ENCODE assay signal across 8 cellular contexts in genomic region chr2:86037141-86037794, GRCh38.
A peak's percentile ranks its signal among the peaks of the same experiment; 100 is the strongest.
DNase-seq lines count a peak whose midpoint lies in the region; ATAC-seq, FAIRE-seq and TF ChIP-seq lines count a peak whose summit lies in the region.

No MANE protein-coding gene starts in this region.

- no peak overlapping the region for H3K18ac ChIP-seq in neuronal stem cell (ENCODE audit: low read length)

- H3K4me1 Mint-ChIP-seq in WTC11, result peaks cover 13% of the 10 kb centered on the region

- intact Hi-C loops in vagina (cut with DNase I), result no loop called here

- CTCF ChIA-PET in WTC11 (lab: Charles Lee), result interaction anchor here (0.6 to 2.6 kb wide), 6 partner anchors 15 to 331 kb away, joined by 3 to 36 read pairs (median 6); partner anchors contain the start of gene ST3GAL5

- TF ChIP-seq POLR2A in vagina (IDR thresholded peaks at IDR 0.05) (no peak), H54 (IDR thresholded peaks at IDR 0.05; ENCODE audit: low read depth, low read length) (no peak)

- H3K4ac ChIP-seq in neuronal stem cell (ENCODE audit: low read length), result no peak overlapping the region

- H3K9me3 Mint-ChIP-seq in WTC11, result no peaks in the 10 kb centered on the region

- no peak overlapping the region for H2BK12ac ChIP-seq in neuronal stem cell (ENCODE audit: low read length)

- H2BK15ac ChIP-seq in neuronal stem cell (ENCODE audit: low read length), result no peak overlapping the region

- FAIRE-seq in H54 (lab: Jason Lieb, UNC), result no peak

- H3K4me3 Mint-ChIP-seq in WTC11, result no peak overlapping the region

- H3K27ac ChIP-seq in esophagus (ENCODE audit: low read depth in 2 of 2, low read length in 1 of 2) (peak overlapping the region; percentile 72 to 94), neuronal stem cell (replicated peaks; ENCODE audit: low read length) (no peak overlapping the region), vagina (peak overlapping the region; percentile 88)

- no peaks in the 10 kb centered on the region for H3K9me3 ChIP-seq in esophagus (ENCODE audit: control insufficient read depth in 2 of 2, insufficient read depth in 1 of 2, low read depth in 1 of 2, low read length in 1 of 2)
- H3K9me3 ChIP-seq in neuronal stem cell (replicated peaks in 1 of 2; ENCODE audit: control insufficient read depth in 2 of 2, insufficient read depth in 1 of 2, low read depth in 1 of 2, low read length in 2 of 2), result no peaks in the 10 kb centered on the region
- H3K9me3 ChIP-seq in vagina, result no peaks in the 10 kb centered on the region

- peaks cover 2% of the 10 kb centered on the region for H3K79me1 ChIP-seq in neuronal stem cell (ENCODE audit: low read depth, low read length)

- 42 to 46% methylated on average over 12 of the region's 12 CpGs for WGBS in esophagus, 2 donors
- WGBS in neuronal stem cell (ENCODE audit: extremely low coverage in 2 of 2, insufficient read length in 2 of 2, insufficient replicate concordance in 1 of 2), 2 donors, result no CpG with 5 or more reads among the region's 12 CpGs

- H3K4me1 ChIP-seq in esophagus (ENCODE audit: control insufficient read depth in 2 of 2, insufficient read depth in 2 of 2, low read length in 1 of 2) (peaks cover 3 to 13% of the 10 kb centered on the region in 2 donors), neuronal stem cell (ENCODE audit: control insufficient read depth in 2 of 2, insufficient read depth in 1 of 2, low read depth in 1 of 2, low read length in 2 of 2) (peaks cover 11 to 28% of the 10 kb centered on the region in 2 donors), vagina (peaks cover 43% of the 10 kb centered on the region)

- peaks cover 51% of the 10 kb centered on the region for H3K36me3 Mint-ChIP-seq in WTC11

- no peak for DNase-seq in activated CD4-positive, CD25-positive, alpha-beta regulatory T cell (lab: John Stamatoyannopoulos, UW)
- DNase-seq in activated T-cell treated with anti-CD3 and anti-CD28 coated beads for 48 hours (ENCODE audit: low read depth), result peak; percentile 54
- DNase-seq in neuronal stem cell (ENCODE audit: low spot score), result no peak
- DNase-seq in vagina (ENCODE audit: extremely low spot score in 2 of 2), result no peak
- no peak for DNase-seq in WTC11 (ENCODE audit: low spot score)
- DNase-seq in H54 (ENCODE audit: insufficient read length, low spot score), result no peak

- H3K27me3 ChIP-seq in esophagus (ENCODE audit: control insufficient read depth in 1 of 2, insufficient read depth in 2 of 2, low read length in 2 of 2), result no peaks in the 10 kb centered on the region
- no peaks in the 10 kb centered on the region for H3K27me3 ChIP-seq in neuronal stem cell (ENCODE audit: control insufficient read depth in 3 of 3, insufficient read depth in 3 of 3, low read depth in 1 of 3, low read length in 3 of 3)
- H3K27me3 ChIP-seq in vagina, result no peaks in the 10 kb centered on the region

- H3K27me3 Mint-ChIP-seq in WTC11 (ENCODE audit: low read depth), result no peaks in the 10 kb centered on the region

- H4K8ac ChIP-seq in neuronal stem cell (ENCODE audit: low read depth, low read length), result no peak overlapping the region

- H3K27ac Mint-ChIP-seq in WTC11, result no peak overlapping the region

- TF ChIP-seq CTCF in vagina (IDR thresholded peaks at IDR 0.05) (no peak), WTC11 (IDR thresholded peaks at IDR 0.05) (no peak)

- H3K4me3 ChIP-seq in esophagus (ENCODE audit: low read depth in 1 of 2, low read length in 2 of 2) (no peak overlapping the region), neuronal stem cell (ENCODE audit: low read length in 2 of 2) (no peak overlapping the region), vagina (no peak overlapping the region)

- no peak overlapping the region for H2BK120ac ChIP-seq in neuronal stem cell (ENCODE audit: low read depth, low read length)

- no peak overlapping the region for H4K91ac ChIP-seq in neuronal stem cell (ENCODE audit: low read depth, low read length, poor library complexity)

- peak overlapping the region; percentile 26 for H2AFZ ChIP-seq in neuronal stem cell (ENCODE audit: low read length)

- H3K36me3 ChIP-seq in esophagus (ENCODE audit: control insufficient read depth in 2 of 2, insufficient read depth in 2 of 2, low read length in 1 of 2) (peaks cover 7 to 32% of the 10 kb centered on the region in 2 donors), neuronal stem cell (replicated peaks in 1 of 2; ENCODE audit: control insufficient read depth in 2 of 2, insufficient read depth in 2 of 2, low read length in 2 of 2) (peaks cover 59 to 95% of the 10 kb centered on the region in 2 donors), vagina (peaks cover 0 to 33% of the 10 kb centered on the region in 2 donors)

- no peak overlapping the region for H2AK5ac ChIP-seq in neuronal stem cell (ENCODE audit: low read depth, low read length)

- H2BK5ac ChIP-seq in neuronal stem cell (ENCODE audit: low read length), result no peak overlapping the region

- no peak overlapping the region for H3K4me2 ChIP-seq in neuronal stem cell (ENCODE audit: insufficient read depth, low read length, poor library complexity, severe bottlenecking)

- POLR2A ChIA-PET in WTC11 (lab: Charles Lee), result no interaction called here

- H3K23ac ChIP-seq in neuronal stem cell (ENCODE audit: low read depth, low read length, poor library complexity), result no peak overlapping the region

- ATAC-seq in activated CD4-positive, CD25-positive, alpha-beta regulatory T cell treated with anti-CD3 and anti-CD28 coated beads, Interleukin-2, amount 50 U/mL, for 24 hours, result peak; percentile 39 to 68
- ATAC-seq in WTC11, result no peak

- no peak overlapping the region for H3K14ac ChIP-seq in neuronal stem cell (ENCODE audit: low read length)

- no peak overlapping the region for H3K9ac ChIP-seq in neuronal stem cell (ENCODE audit: low read depth, low read length, poor library complexity)

TF ChIP-seq in WTC11, 78 proteins besides CTCF, POLR2A, EP300 and RAD21 (continues in another document):
- no peak for TF ChIP-seq ZNF416 (CRISPR knock-in tag; IDR thresholded peaks at IDR 0.05)
- TF ChIP-seq PREB (CRISPR knock-in tag; IDR thresholded peaks at IDR 0.05; ENCODE audit: borderline replicate concordance), result no peak
- no peak for TF ChIP-seq CDX4 (CRISPR knock-in tag; IDR thresholded peaks at IDR 0.05; ENCODE audit: borderline replicate concordance)
- no peak for TF ChIP-seq TEAD1 (CRISPR knock-in tag; IDR thresholded peaks at IDR 0.05)
- TF ChIP-seq JUN (CRISPR knock-in tag; IDR thresholded peaks at IDR 0.05), result no peak
- no peak for TF ChIP-seq FOXP1 (CRISPR knock-in tag; IDR thresholded peaks at IDR 0.05; ENCODE audit: borderline replicate concordance)
- no peak for TF ChIP-seq RELA (CRISPR knock-in tag; IDR thresholded peaks at IDR 0.05; ENCODE audit: borderline replicate concordance)
- TF ChIP-seq FOXP4 (CRISPR knock-in tag; IDR thresholded peaks at IDR 0.05), result no peak
- no peak for TF ChIP-seq ZNF281 (CRISPR knock-in tag; IDR thresholded peaks at IDR 0.05)
